ENCODE assay signal across 9 cellular contexts in the genomic region with DNA sequence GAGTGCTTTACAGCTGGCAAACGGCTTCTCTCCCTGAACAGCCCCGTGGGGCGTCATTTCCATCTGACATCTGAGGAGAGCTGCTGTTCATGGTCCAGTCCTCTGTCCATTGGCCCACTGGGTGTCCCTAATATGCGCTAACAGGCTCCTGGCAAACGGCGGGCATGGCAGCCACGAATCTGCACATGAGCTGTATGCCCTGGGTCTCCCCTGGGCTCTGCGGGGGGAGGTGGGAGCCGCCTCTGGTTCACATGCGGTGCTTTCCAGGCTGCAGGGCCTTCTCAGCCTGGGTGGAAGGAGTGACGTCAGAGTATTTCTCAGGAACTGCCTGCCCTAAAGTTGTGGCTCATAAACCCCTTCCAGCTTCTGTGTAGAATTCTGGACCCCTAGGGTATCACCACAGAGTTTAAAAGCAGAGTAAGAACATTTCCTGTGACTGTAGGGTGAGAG.
DNase-seq lines count a peak whose midpoint lies in the region; ATAC-seq and TF ChIP-seq lines count a peak whose summit lies in the region.
"Had no signal": no experiment of that assay in that cellular context is flagged by ENCODE, and none has a peak within 500 bp of the region (broad histone marks: within the 10 kb centered on the region; RNA-seq: fewer than 3 reads in every experiment).

No MANE protein-coding gene starts in this region.

- H3K27ac ChIP-seq in colonic mucosa (peak overlapping the region; percentile 56), testis (no peak overlapping the region)

- peak overlapping the region; percentile 91 to 95 (median 92) for H3K27ac Mint-ChIP-seq in IgD-negative memory B cell
- H3K27ac Mint-ChIP-seq in naive thymus-derived CD8-positive, alpha-beta T cell: peak overlapping the region; percentile 88 to 97 (median 95)
- peak overlapping the region; percentile 94 for H3K27ac Mint-ChIP-seq in stimulated activated naive CD8-positive, alpha-beta T cell treated with anti-CD3 and anti-CD28 coated beads, Interleukin-15, Interleukin-2, amounts not matched to agents 100 ng/mL and 50 ng/mL, for 24 hours

- H3K9me3 ChIP-seq in colonic mucosa (no peaks in the 10 kb centered on the region), testis (no peaks in the 10 kb centered on the region)

- peaks cover 3% of the 10 kb centered on the region for H3K36me3 Mint-ChIP-seq in IgD-negative memory B cell
- peaks cover 0 to 5% (median 0%) of the 10 kb centered on the region in 3 donors for H3K36me3 Mint-ChIP-seq in naive thymus-derived CD8-positive, alpha-beta T cell
- H3K36me3 Mint-ChIP-seq in stimulated activated naive CD8-positive, alpha-beta T cell treated with anti-CD3 and anti-CD28 coated beads, Interleukin-15, Interleukin-2, amounts not matched to agents 100 ng/mL and 50 ng/mL, for 24 hours (ENCODE audit: low read depth): peaks cover 44% of the 10 kb centered on the region

- H3K27me3 Mint-ChIP-seq in IgD-negative memory B cell: no peaks in the 10 kb centered on the region
- no peaks in the 10 kb centered on the region for H3K27me3 Mint-ChIP-seq in naive thymus-derived CD8-positive, alpha-beta T cell
- H3K27me3 Mint-ChIP-seq in stimulated activated naive CD8-positive, alpha-beta T cell treated with anti-CD3 and anti-CD28 coated beads, Interleukin-15, Interleukin-2, amounts not matched to agents 100 ng/mL and 50 ng/mL, for 24 hours: no peaks in the 10 kb centered on the region

- peak overlapping the region; percentile 19 to 56 for H3K9ac ChIP-seq in colonic mucosa (ENCODE audit: low read depth in 2 of 2, low read length in 2 of 2)

- H3K4me3 ChIP-seq in colonic mucosa (no peak overlapping the region), testis (no peak overlapping the region)

- POLR2A ChIA-PET in naive thymus-derived CD8-positive, alpha-beta T cell (lab: Charles Lee): interaction anchor here (0.7 to 1.4 kb wide), 5 partner anchors 9 to 38 kb away, joined by 3 to 6 read pairs (median 5); no protein-coding TSS in a partner anchor

- H3K4me3 Mint-ChIP-seq in IgD-negative memory B cell: peak overlapping the region; percentile 30 to 87 (median 71)
- peak overlapping the region; percentile 49 to 92 (median 82) for H3K4me3 Mint-ChIP-seq in naive thymus-derived CD8-positive, alpha-beta T cell
- peak overlapping the region; percentile 74 for H3K4me3 Mint-ChIP-seq in stimulated activated naive CD8-positive, alpha-beta T cell treated with anti-CD3 and anti-CD28 coated beads, Interleukin-15, Interleukin-2, amounts not matched to agents 100 ng/mL and 50 ng/mL, for 24 hours

- no peak for TF ChIP-seq POLR2A in testis (IDR thresholded peaks at IDR 0.05)

- peaks cover 72 to 80% (median 79%) of the 10 kb centered on the region in 3 donors for H3K4me1 Mint-ChIP-seq in IgD-negative memory B cell
- peaks cover 49 to 99% (median 96%) of the 10 kb centered on the region in 4 donors for H3K4me1 Mint-ChIP-seq in naive thymus-derived CD8-positive, alpha-beta T cell
- peaks cover 98% of the 10 kb centered on the region for H3K4me1 Mint-ChIP-seq in stimulated activated naive CD8-positive, alpha-beta T cell treated with anti-CD3 and anti-CD28 coated beads, Interleukin-15, Interleukin-2, amounts not matched to agents 100 ng/mL and 50 ng/mL, for 24 hours (ENCODE audit: low read depth)

- H3K27me3 ChIP-seq in colonic mucosa (no peaks in the 10 kb centered on the region), testis (no peaks in the 10 kb centered on the region)

- TF ChIP-seq CTCF in colonic mucosa (IDR thresholded peaks at IDR 0.05): no peak
- no peak for TF ChIP-seq CTCF in testis (IDR thresholded peaks at IDR 0.05)

- WGBS in testis, 2 donors: 64 to 79% methylated on average over 4 to 11 of the region's 11 CpGs

- ATAC-seq in naive thymus-derived CD8-positive, alpha-beta T cell: peak; percentile 58 to 76
- ATAC-seq: HCT116 had no signal

- H3K9me3 Mint-ChIP-seq in IgD-negative memory B cell: peaks cover 0 to 2% (median 0%) of the 10 kb centered on the region in 3 donors
- no peaks in the 10 kb centered on the region for H3K9me3 Mint-ChIP-seq in naive thymus-derived CD8-positive, alpha-beta T cell
- no peaks in the 10 kb centered on the region for H3K9me3 Mint-ChIP-seq in stimulated activated naive CD8-positive, alpha-beta T cell treated with anti-CD3 and anti-CD28 coated beads, Interleukin-15, Interleukin-2, amounts not matched to agents 100 ng/mL and 50 ng/mL, for 24 hours

- H3K4me1 ChIP-seq in colonic mucosa (peaks cover 38% of the 10 kb centered on the region), testis (peaks cover 23% of the 10 kb centered on the region)

- peak; percentile 58 for DNase-seq in ELF-1 (ENCODE audit: low read depth, low spot score)
- DNase-seq in activated CD4-positive, alpha-beta T cell treated with anti-CD3 and anti-CD28 coated beads for 24 hours (ENCODE audit: low read depth in 2 of 2): peak; percentile 58 to 72
- peak; percentile 47 for DNase-seq in colonic mucosa
- DNase-seq in naive thymus-derived CD8-positive, alpha-beta T cell: peak in 8 of 10 donors; percentile 40 to 80 (median 68)
- DNase-seq in testis: no peak
- DNase-seq in cerebellum (ENCODE audit: low spot score): no peak

- H3K36me3 ChIP-seq in colonic mucosa: no peaks in the 10 kb centered on the region
- no peaks in the 10 kb centered on the region for H3K36me3 ChIP-seq in testis (ENCODE audit: low read depth, missing control alignments)

- intact Hi-C loops in colonic mucosa (cut with DNase I): no loop called here
- intact Hi-C loops in testis (cut with DNase I; ENCODE audit: low total_unique reads): no loop called here

Comparison
In these comparisons a context has a peak if more than half of its experiments do, and no peak if none do; other contexts are left out.
1. DNase-seq: peak in ELF-1 (single experiment), activated CD4-positive, alpha-beta T cell treated with anti-CD3 and anti-CD28 coated beads for 24 hours (2 of 2), colonic mucosa (single experiment) and naive thymus-derived CD8-positive, alpha-beta T cell (8 of 10); none in testis (single experiment) and cerebellum (single experiment).
2. Peak in every context shown above with its lines, with median percentiles within 50 percentile points of each other: H3K27ac Mint-ChIP-seq and H3K4me3 Mint-ChIP-seq.